Comparison of ENCODE assay signal across 15 cellular contexts in the genomic region with DNA sequence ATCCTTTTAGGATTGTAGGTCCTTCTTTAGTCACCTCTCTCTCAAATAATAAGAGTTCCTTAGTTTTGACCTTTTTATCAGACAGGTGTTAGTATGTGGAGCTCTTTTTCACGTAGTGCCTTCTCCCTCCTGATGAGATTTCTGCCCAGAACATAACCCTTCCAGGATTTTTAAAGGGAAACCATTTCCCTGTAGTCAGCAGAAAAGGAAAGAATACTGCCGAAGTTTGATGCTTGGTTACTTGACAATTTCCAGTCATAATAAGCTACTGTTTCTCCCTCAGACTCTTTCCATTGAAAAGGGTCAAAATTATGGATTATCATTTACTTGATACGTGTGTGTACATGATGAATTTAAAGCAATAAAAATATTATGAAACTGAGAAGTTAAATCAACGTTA.
DNase-seq lines count a peak whose midpoint lies in the region; ATAC-seq, FAIRE-seq and TF ChIP-seq lines count a peak whose summit lies in the region.
"Had no signal": no experiment of that assay in that cellular context is flagged by ENCODE, and none has a peak within 500 bp of the region (broad histone marks: within the 10 kb centered on the region; RNA-seq: fewer than 3 reads in every experiment).

No MANE protein-coding gene starts in this region.

- peak overlapping the region; percentile 54 to 55 for H3K4me3 Mint-ChIP-seq in stimulated activated naive B cell treated with anti-CD40 and anti-IgM and Interleukin-4, amounts not matched to agents 10 μg/mL and 1 μg/mL and 100 μg/mL, for 72 hours
- H3K4me3 Mint-ChIP-seq in Calu3 (ENCODE audit: low read depth, unreplicated experiment) = no peak overlapping the region
- H3K4me3 Mint-ChIP-seq: CD14-positive monocyte; CD4-positive, alpha-beta memory T cell; H9 had no signal

- H3K4me1 Mint-ChIP-seq in stimulated activated naive B cell treated with anti-CD40 and anti-IgM and Interleukin-4, amounts not matched to agents 10 μg/mL and 1 μg/mL and 100 μg/mL, for 72 hours = peaks cover 12 to 24% of the 10 kb centered on the region in 2 donors
- H3K4me1 Mint-ChIP-seq in Calu3 (ENCODE audit: low read depth, unreplicated experiment) = no peaks in the 10 kb centered on the region
- H3K4me1 Mint-ChIP-seq: CD14-positive monocyte had no signal

- CTCF ChIA-PET in IMR-90 (lab: Yijun Ruan, JAX) (interaction anchor here (0.6 to 1.8 kb wide), 2 partner anchors 10 to 41 kb away, joined by 3 to 6 read pairs; no protein-coding TSS in a partner anchor), H1 (lab: Charles Lee; ENCODE audit: partially characterized antibody) (interaction anchor here (1.1 to 1.5 kb wide), 2 partner anchors 9 to 11 kb away, joined by 5 to 12 read pairs; no protein-coding TSS in a partner anchor), Calu3 (lab: Charles Lee) (no interaction called here)

- H2AK5ac ChIP-seq in IMR-90 (ENCODE audit: low read depth, low read length) (no peak overlapping the region), H1 (ENCODE audit: low read depth, low read length) (no peak overlapping the region)

- H2BK15ac ChIP-seq in IMR-90 (ENCODE audit: low read depth, low read length) (no peak overlapping the region), H1 (ENCODE audit: low read length) (no peak overlapping the region)

- H3K23ac ChIP-seq in IMR-90 (ENCODE audit: low read depth, low read length) (no peak overlapping the region), H1 (ENCODE audit: insufficient read length) (no peak overlapping the region)

- H3K27ac Mint-ChIP-seq in stimulated activated naive B cell treated with anti-CD40 and anti-IgM and Interleukin-4, amounts not matched to agents 10 μg/mL and 1 μg/mL and 100 μg/mL, for 72 hours = peak overlapping the region; percentile 20
- no peak overlapping the region for H3K27ac Mint-ChIP-seq in Calu3 (ENCODE audit: unreplicated experiment)
- H3K27ac Mint-ChIP-seq: CD14-positive monocyte; CD4-positive, alpha-beta memory T cell; H9 had no signal

- no peak overlapping the region for H2BK12ac ChIP-seq in H1 (ENCODE audit: low read depth, low read length)

- H3K14ac ChIP-seq in IMR-90 (replicated peaks; ENCODE audit: low read depth, low read length) = no peak overlapping the region
- no peak overlapping the region for H3K14ac ChIP-seq in H1 (ENCODE audit: insufficient read length)

- H3K23me2 ChIP-seq in H1 (ENCODE audit: low read depth, low read length) = no peaks in the 10 kb centered on the region

- TF ChIP-seq CTCF in IMR-90 (conservative IDR thresholded peaks at IDR 0.05; ENCODE audit: low read depth, low read length) (no peak), OCI-LY3 (IDR thresholded peaks at IDR 0.05; ENCODE audit: low read depth, low read length) (no peak), H1 (IDR thresholded peaks at IDR 0.05; ENCODE audit: control extremely low read depth in 1 of 3, insufficient read depth in 1 of 3, low read depth in 1 of 3, low read length in 3 of 3) (no peak), Calu3 (IDR thresholded peaks at IDR 0.05; ENCODE audit: unreplicated experiment) (no peak)

- H3K9me3 Mint-ChIP-seq in stimulated activated naive B cell treated with anti-CD40 and anti-IgM and Interleukin-4, amounts not matched to agents 10 μg/mL and 1 μg/mL and 100 μg/mL, for 72 hours = no peaks in the 10 kb centered on the region
- H3K9me3 Mint-ChIP-seq in Calu3 (ENCODE audit: low read depth, unreplicated experiment) = no peaks in the 10 kb centered on the region
- H3K9me3 Mint-ChIP-seq: CD14-positive monocyte, H9 had no signal

- no peak for ATAC-seq in IMR-90 (ENCODE audit: low read depth)
- no peak for ATAC-seq in stimulated activated naive B cell treated with anti-CD40 and anti-IgM and Interleukin-4, amounts not matched to agents 10 μg/mL and 1 μg/mL and 100 μg/mL, for 72 hours (replicated peaks)
- ATAC-seq in GM21423 (IDR thresholded peaks at IDR 0.05; ENCODE audit: unreplicated experiment) = no peak

- H3K27ac ChIP-seq in IMR-90 (ENCODE audit: insufficient read depth, low read length) = no peak overlapping the region
- no peak overlapping the region for H3K27ac ChIP-seq in OCI-LY3 (ENCODE audit: low read length)
- no peak overlapping the region for H3K27ac ChIP-seq in H1 (ENCODE audit: low read depth, low read length)
- H3K27ac ChIP-seq: BLaER1 had no signal

- H4K91ac ChIP-seq in IMR-90 (ENCODE audit: insufficient read depth, low read depth, low read length) = no peak overlapping the region
- H4K91ac ChIP-seq in H1 (replicated peaks; ENCODE audit: insufficient read length, low read length) = no peak overlapping the region

- POLR2A ChIA-PET in IMR-90 (lab: Charles Lee; ENCODE audit: unreplicated experiment) (no interaction called here), H1 (lab: Charles Lee; ENCODE audit: partially characterized antibody) (no interaction called here)

- H2AK9ac ChIP-seq in IMR-90 (replicated peaks; ENCODE audit: low read depth, low read length, poor library complexity) = no peak overlapping the region

- H3K79me2 ChIP-seq in OCI-LY3 (ENCODE audit: low read length) (no peaks in the 10 kb centered on the region), H1 (ENCODE audit: control insufficient read depth in 1 of 2, insufficient read depth in 2 of 2, low read length in 2 of 2) (no peaks in the 10 kb centered on the region)

- H3K56ac ChIP-seq in IMR-90 (ENCODE audit: extremely low read depth, insufficient read depth, low read length) = no peak overlapping the region
- no peak overlapping the region for H3K56ac ChIP-seq in H1 (replicated peaks; ENCODE audit: insufficient read length, low read depth, low read length)

- H4K8ac ChIP-seq in IMR-90 (ENCODE audit: low read depth in 2 of 2, low read length in 2 of 2) (no peak overlapping the region), H1 (ENCODE audit: extremely low read depth, insufficient read depth, low read length) (no peak overlapping the region)

- no peak overlapping the region for H4K5ac ChIP-seq in IMR-90 (ENCODE audit: low read depth, low read length)
- no peak overlapping the region for H4K5ac ChIP-seq in H1 (ENCODE audit: insufficient read length, low read depth, low read length)

- TF ChIP-seq POLR2A in IMR-90 (IDR thresholded peaks at IDR 0.05; ENCODE audit: low read depth, low read length) (no peak), H1 (IDR thresholded peaks at IDR 0.05; ENCODE audit: control extremely low read depth in 1 of 2, low read depth in 2 of 2, low read length in 2 of 2) (no peak)

- in situ Hi-C loops in IMR-90 (cut with MboI; ENCODE audit: low sequenced_read_pairs) = loop anchor here (25.0 kb wide), 1 partner anchor 302 kb away; no protein-coding TSS in a partner anchor

- FAIRE-seq in H1 (lab: Jason Lieb, UNC) = no peak
- FAIRE-seq: A204.1 had no signal

- H3K27me3 ChIP-seq in IMR-90 (ENCODE audit: control insufficient read depth, insufficient read depth, low read length) (no peaks in the 10 kb centered on the region), OCI-LY3 (ENCODE audit: low read depth, low read length) (no peaks in the 10 kb centered on the region), H1 (replicated peaks in 1 of 4; ENCODE audit: control insufficient read depth in 3 of 4, extremely low read depth in 1 of 4, insufficient read depth in 3 of 4, low read length in 3 of 4) (no peaks in the 10 kb centered on the region)
- H3K27me3 ChIP-seq: BLaER1 had no signal

- H3K27me3 Mint-ChIP-seq in stimulated activated naive B cell treated with anti-CD40 and anti-IgM and Interleukin-4, amounts not matched to agents 10 μg/mL and 1 μg/mL and 100 μg/mL, for 72 hours = no peaks in the 10 kb centered on the region
- no peaks in the 10 kb centered on the region for H3K27me3 Mint-ChIP-seq in Calu3 (ENCODE audit: unreplicated experiment)
- H3K27me3 Mint-ChIP-seq: CD4-positive, alpha-beta memory T cell had no signal

- no peaks in the 10 kb centered on the region for H3K9me1 ChIP-seq in IMR-90 (ENCODE audit: insufficient read depth, low read length)

- BruUV-seq in IMR-90 (replicated peaks; lab: Mats Ljungman, UMichigan) (no TSS peak), Calu3 (replicated peaks; lab: Mats Ljungman, UMichigan) (no TSS peak)

- intact Hi-C loops in IMR-90 (cut with micrococcal nuclease) (no loop called here), Calu3 (cut with micrococcal nuclease; ENCODE audit: unreplicated experiment) (no loop called here)

- DNase-seq in IMR-90 = no peak
- no peak for DNase-seq in H1 (ENCODE audit: low read depth in 1 of 2, low spot score in 2 of 2)
- DNase-seq in stimulated activated naive B cell treated with anti-CD40 and anti-IgM and Interleukin-4, amounts not matched to agents 10 μg/mL and 1 μg/mL and 100 μg/mL, for 72 hours = no peak
- no peak for DNase-seq in Calu3
- no peak for DNase-seq in NCI-H345 treated with DMSO at 0.1 percent for 48 hours (lab: John Stamatoyannopoulos, UW; ENCODE audit: unreplicated experiment)
- DNase-seq: CD4-positive, alpha-beta memory T cell; DMS79 treated with DMSO at 0.1 percent for 48 hours; GF-D8; GOT3; H9 had no signal

- no peak for TF ChIP-seq RAD21 in IMR-90 (IDR thresholded peaks at IDR 0.05; ENCODE audit: low read length)
- TF ChIP-seq RAD21 in H1 (IDR thresholded peaks at IDR 0.05 in 1 of 2, conservative IDR thresholded peaks at IDR 0.05 in 1 of 2; ENCODE audit: low read depth in 2 of 2, low read length in 2 of 2) = no peak

- H4K20me1 ChIP-seq in IMR-90 (ENCODE audit: insufficient read depth, low read length) (no peaks in the 10 kb centered on the region), OCI-LY3 (ENCODE audit: insufficient read depth, low read length) (no peaks in the 10 kb centered on the region), H1 (replicated peaks in 1 of 2; ENCODE audit: control insufficient read depth in 1 of 2, insufficient read depth in 2 of 2, low read length in 2 of 2) (no peaks in the 10 kb centered on the region)
- H4K20me1 ChIP-seq: BLaER1 had no signal

- WGBS in IMR-90 (ENCODE audit: extremely low coverage in 2 of 2, insufficient read length in 1 of 2), 2 experiments = no CpG with 5 or more reads among the region's 4 CpGs
- 86% methylated on average over 4 of the region's 4 CpGs; no CpG with 5 or more reads in 1 of the 2 experiments for WGBS in H1 (ENCODE audit: extremely low coverage in 1 of 2, insufficient coverage in 1 of 2, insufficient read length in 1 of 2, insufficient replicate concordance in 2 of 2, low coverage in 1 of 2, low lambda C conversion rate in 2 of 2, missing lambda C conversion rate in 1 of 2), 2 experiments

- H3K4ac ChIP-seq in IMR-90 (ENCODE audit: low read depth, low read length) = no peak overlapping the region
- no peak overlapping the region for H3K4ac ChIP-seq in H1 (replicated peaks; ENCODE audit: insufficient read length, low read depth, low read length)

- H3K9ac ChIP-seq in IMR-90 (ENCODE audit: low read depth, low read length) (no peak overlapping the region), OCI-LY3 (ENCODE audit: low read length) (no peak overlapping the region), H1 (replicated peaks in 1 of 4; ENCODE audit: extremely low read depth in 1 of 4, low read depth in 3 of 4, low read length in 3 of 4) (no peak overlapping the region)
- H3K9ac ChIP-seq: BLaER1 had no signal

- H3K79me1 ChIP-seq in IMR-90 (ENCODE audit: low read depth in 1 of 2, low read length in 2 of 2) (no peaks in the 10 kb centered on the region), H1 (ENCODE audit: low read depth, low read length) (no peaks in the 10 kb centered on the region)

- H3K4me3 ChIP-seq in IMR-90 (ENCODE audit: insufficient read depth, low read depth, low read length) (no peak overlapping the region), OCI-LY3 (ENCODE audit: low read length) (no peak overlapping the region), H1 (ENCODE audit: extremely low read depth in 1 of 4, insufficient read depth in 2 of 4, low read depth in 3 of 4, low read length in 4 of 4) (no peak overlapping the region)
- H3K4me3 ChIP-seq: BLaER1 had no signal

- H3K4me2 ChIP-seq in IMR-90 (ENCODE audit: low read depth, low read length) = no peak overlapping the region
- H3K4me2 ChIP-seq in OCI-LY3 (ENCODE audit: low read length) = peak overlapping the region; percentile 19; the same call in 1 of the 2 replicates
- H3K4me2 ChIP-seq in H1 (ENCODE audit: insufficient read depth in 1 of 2, low read depth in 2 of 2, low read length in 2 of 2) = no peak overlapping the region
- H3K4me2 ChIP-seq: BLaER1 had no signal

- no peak overlapping the region for H2BK5ac ChIP-seq in IMR-90 (ENCODE audit: low read depth, low read length, poor library complexity, severe bottlenecking)
- no peak overlapping the region for H2BK5ac ChIP-seq in H1 (ENCODE audit: low read depth, low read length)

- H3K36me3 ChIP-seq in IMR-90 (ENCODE audit: control insufficient read depth, insufficient read depth, low read length) (no peaks in the 10 kb centered on the region; the same call in 1 of the 2 replicates), OCI-LY3 (replicated peaks; ENCODE audit: low read depth, low read length) (no peaks in the 10 kb centered on the region), H1 (ENCODE audit: control insufficient read depth in 2 of 4, insufficient read depth in 4 of 4, low read length in 3 of 4) (no peaks in the 10 kb centered on the region)

- H2BK120ac ChIP-seq in IMR-90 (ENCODE audit: low read depth, low read length) = no peak overlapping the region
- H2BK120ac ChIP-seq in H1 (replicated peaks; ENCODE audit: low read depth, low read length) = no peak overlapping the region

- dilution Hi-C loops in IMR-90 (cut with HindIII; ENCODE audit: low sequenced_read_pairs, unreplicated experiment) = no loop called here

- no peak overlapping the region for H3K18ac ChIP-seq in IMR-90 (ENCODE audit: low read depth, low read length)
- H3K18ac ChIP-seq in H1 (ENCODE audit: extremely low read depth, low read length) = no peak overlapping the region

- H2AFZ ChIP-seq in IMR-90 (replicated peaks; ENCODE audit: low read length, poor library complexity) = no peak overlapping the region
- H2AFZ ChIP-seq in OCI-LY3 (ENCODE audit: low read depth, low read length) = no peak overlapping the region
- no peak overlapping the region for H2AFZ ChIP-seq in H1 (ENCODE audit: low read length)

- H3K9me3 ChIP-seq in IMR-90 (ENCODE audit: control insufficient read depth, insufficient read depth, low read length) (no peaks in the 10 kb centered on the region), OCI-LY3 (ENCODE audit: insufficient read depth, low read length) (no peaks in the 10 kb centered on the region), H1 (ENCODE audit: insufficient read depth in 2 of 2, low read depth in 1 of 2, low read length in 1 of 2) (no peaks in the 10 kb centered on the region)
- H3K9me3 ChIP-seq: BLaER1 had no signal

- H2BK20ac ChIP-seq in IMR-90 (ENCODE audit: low read depth, low read length) = no peak overlapping the region
- no peak overlapping the region for H2BK20ac ChIP-seq in H1 (ENCODE audit: low read length)

- peaks cover 17 to 30% of the 10 kb centered on the region in 2 donors for H3K36me3 Mint-ChIP-seq in stimulated activated naive B cell treated with anti-CD40 and anti-IgM and Interleukin-4, amounts not matched to agents 10 μg/mL and 1 μg/mL and 100 μg/mL, for 72 hours
- H3K36me3 Mint-ChIP-seq in Calu3 (ENCODE audit: insufficient read depth, unreplicated experiment) = no peaks in the 10 kb centered on the region

- TF ChIP-seq EP300 in H1 (IDR thresholded peaks at IDR 0.05; ENCODE audit: borderline replicate concordance in 1 of 2, low read depth in 2 of 2, low read length in 2 of 2) = no peak

- H3K4me1 ChIP-seq in IMR-90 (ENCODE audit: control insufficient read depth, insufficient read depth, low read length) (peaks cover 2% of the 10 kb centered on the region; the same call in 1 of the 2 replicates), OCI-LY3 (ENCODE audit: low read length) (peaks cover 9% of the 10 kb centered on the region), H1 (replicated peaks in 1 of 4; ENCODE audit: control insufficient read depth in 3 of 4, insufficient read depth in 4 of 4, low read length in 3 of 4) (peaks cover 0 to 4% (median 2%) of the 10 kb centered on the region in 4 experiments; a peak in 3 of 7 replicates)
- H3K4me1 ChIP-seq: BLaER1 had no signal
